Comparison of ENCODE assay signal across 15 cellular contexts in genomic region chr6:2819115-2819514, GRCh38. TPM values are rescaled to one million over a fixed set of nuclear protein-coding genes. Genes with fewer than 3 reads are reported as not detected.
A peak's percentile ranks its signal among the peaks of the same experiment; 100 is the strongest.
DNase-seq lines count a peak whose midpoint lies in the region; ATAC-seq, FAIRE-seq and TF ChIP-seq lines count a peak whose summit lies in the region.
"Had no signal": no experiment of that assay in that cellular context is flagged by ENCODE, and none has a peak within 500 bp of the region (broad histone marks: within the 10 kb centered on the region; RNA-seq: fewer than 3 reads in every experiment).

No MANE protein-coding gene starts in this region.

- no peak for FAIRE-seq in GM12891 (lab: Jason Lieb, UNC)
- FAIRE-seq: H1 had no signal

- no peaks in the 10 kb centered on the region for H4K20me1 ChIP-seq in PC-3 (ENCODE audit: low read length)

- CTCF ChIA-PET in PC-3 (lab: Charles Lee): no interaction called here

- peak overlapping the region; percentile 90 for H3K4me2 ChIP-seq in PC-3 (ENCODE audit: low read length)

- POLR2A ChIA-PET in PC-3 (lab: Charles Lee; ENCODE audit: unreplicated experiment): interaction anchor here (0.5 to 1.9 kb wide), 4 partner anchors 20 to 170 kb away, joined by 3 to 25 read pairs (median 15); partner anchors contain the start of gene SERPINB1

- no peak overlapping the region for H2AFZ ChIP-seq in PC-3 (ENCODE audit: low read length)

- no peak for DNase-seq in PC-3
- DNase-seq in dorsolateral prefrontal cortex: no peak
- no peak for DNase-seq in tibial artery
- DNase-seq in COLO668 (lab: John Stamatoyannopoulos, UW; ENCODE audit: unreplicated experiment): no peak
- no peak for DNase-seq in NCI-H2227 (lab: John Stamatoyannopoulos, UW; ENCODE audit: unreplicated experiment)
- DNase-seq in GM12891 (ENCODE audit: insufficient read length, low spot score): no peak
- DNase-seq in NK-92 treated with Interleukin-12 subunit alpha and Interleukin-12 subunit beta, amount 100 ng/mL, for 24 hours (lab: John Stamatoyannopoulos, UW): no peak
- DNase-seq: activated CD8-positive, alpha-beta memory T cell treated with anti-CD3 and anti-CD28 coated beads for 24 hours; caudate nucleus; CD8-positive, alpha-beta memory T cell; stimulated activated naive CD4-positive, alpha-beta T cell treated with Interleukin-2 at 50 U/mL for 16 hours had no signal

- TF ChIP-seq CTCF in PC-3 (conservative IDR thresholded peaks at IDR 0.05; ENCODE audit: low read depth, low read length) (no peak), dorsolateral prefrontal cortex (IDR thresholded peaks at IDR 0.05 in 54 of 56, conservative IDR thresholded peaks at IDR 0.05 in 2 of 56; ENCODE audit: low read depth in 1 of 56, partially characterized antibody in 56 of 56) (no peak), tibial artery (IDR thresholded peaks at IDR 0.05) (no peak)

- H3K36me3 ChIP-seq in PC-3 (ENCODE audit: low read depth, low read length) (peaks cover 9% of the 10 kb centered on the region; the same call in 1 of the 2 replicates), muscle layer of duodenum (ENCODE audit: control insufficient read depth in 1 of 2, insufficient read depth in 2 of 2, low read length in 2 of 2) (no peaks in the 10 kb centered on the region), tibial artery (peaks cover 0 to 2% (median 0%) of the 10 kb centered on the region in 3 donors)
- H3K36me3 ChIP-seq: MG63 had no signal

- H3K27ac ChIP-seq in PC-3 (ENCODE audit: low read length): peak overlapping the region; percentile 99
- peak overlapping the region in 56 of 59 donors; percentile 13 to 90 (median 74) for H3K27ac ChIP-seq in dorsolateral prefrontal cortex
- H3K27ac ChIP-seq in muscle layer of duodenum (ENCODE audit: low read length): peak overlapping the region; percentile 26
- H3K27ac ChIP-seq in tibial artery: peak overlapping the region; percentile 66 to 72

- ATAC-seq in PC-3: no peak

- no peaks in the 10 kb centered on the region for H3K9me2 ChIP-seq in PC-3 (replicated peaks; ENCODE audit: low read length)

- peaks cover 34% of the 10 kb centered on the region for H3F3A ChIP-seq in PC-3 (ENCODE audit: low read length, unreplicated experiment)

- H3K4me1 ChIP-seq in PC-3 (ENCODE audit: insufficient read depth, low read length): peaks cover 67% of the 10 kb centered on the region
- H3K4me1 ChIP-seq in muscle layer of duodenum (ENCODE audit: control insufficient read depth in 1 of 2, insufficient read depth in 2 of 2, low read length in 2 of 2): peaks cover 0 to 14% of the 10 kb centered on the region in 2 donors
- peaks cover 0 to 30% (median 18%) of the 10 kb centered on the region in 4 donors for H3K4me1 ChIP-seq in tibial artery

- no TSS peak for BruUV-seq in PC-3 (replicated peaks; lab: Mats Ljungman, UMichigan)

- H3K9ac ChIP-seq in PC-3 (ENCODE audit: low read length): peak overlapping the region; percentile 87

- intact Hi-C loops in PC-3 (cut with micrococcal nuclease): no loop called here
- intact Hi-C loops in dorsolateral prefrontal cortex (cut with DNase I): no loop called here
- intact Hi-C loops in tibial artery (cut with DNase I; ENCODE audit: low total_unique reads): no loop called here

- H3K27me3 ChIP-seq in PC-3 (ENCODE audit: low read length) (no peaks in the 10 kb centered on the region), dorsolateral prefrontal cortex (no peaks in the 10 kb centered on the region), muscle layer of duodenum (ENCODE audit: low read depth, low read length) (no peaks in the 10 kb centered on the region), tibial artery (no peaks in the 10 kb centered on the region)
- H3K27me3 ChIP-seq: MG63 had no signal

- H3K79me2 ChIP-seq in PC-3 (ENCODE audit: low read length): peaks cover 5% of the 10 kb centered on the region; the same call in 1 of the 2 replicates

- no peak for TF ChIP-seq POLR2A in GM12891 (IDR thresholded peaks at IDR 0.05; ENCODE audit: low read depth, low read length)

- H3K9me3 ChIP-seq in PC-3 (ENCODE audit: low read length) (peaks cover 15% of the 10 kb centered on the region), muscle layer of duodenum (ENCODE audit: control insufficient read depth in 1 of 2, low read length in 2 of 2) (peaks cover 0 to 4% of the 10 kb centered on the region in 2 donors), tibial artery (peaks cover 0 to 12% (median 5%) of the 10 kb centered on the region in 3 donors)
- H3K9me3 ChIP-seq: MG63 had no signal

- H3K4me3 ChIP-seq in PC-3 (ENCODE audit: low read length) (peak overlapping the region; percentile 56; the same call in 1 of the 2 replicates), dorsolateral prefrontal cortex (peak overlapping the region in 3 of 59 donors; percentile 2 to 13 (median 7)), muscle layer of duodenum (ENCODE audit: low read depth in 1 of 2, low read length in 2 of 2) (no peak overlapping the region), tibial artery (peak overlapping the region in 1 of 2 donors; percentile 12)
- H3K4me3 ChIP-seq: MG63 had no signal

TF ChIP-seq in GM12891, 5 proteins besides CTCF, POLR2A, EP300 and RAD21:
- TF ChIP-seq PAX5 (IDR thresholded peaks at IDR 0.05; ENCODE audit: insufficient read depth, low read length, severe bottlenecking) (no peak), POU2F2 (IDR thresholded peaks at IDR 0.05; ENCODE audit: low read depth, low read length) (no peak), POLR2AphosphoS5 (IDR thresholded peaks at IDR 0.05; ENCODE audit: low read depth, low read length) (no peak), TAF1 (IDR thresholded peaks at IDR 0.05; ENCODE audit: low read depth, low read length) (no peak), SPI1 (IDR thresholded peaks at IDR 0.05; ENCODE audit: low read depth, low read length) (no peak)

RNA-seq across cellular contexts. Expression of gene SERPINB1, which starts 22.5 kb away (rescaled TPM):
- total RNA-seq in PC-3 (2014; rRNA removed) (78.7 and 133 TPM in 2 replicates), dorsolateral prefrontal cortex (10 to 100 TPM in 86 of 120 experiments, 1 to 10 TPM in 34; 5.2 to 34.5 (median 12.1) TPM)
- 0.99 TPM for polyA plus RNA-seq in GM12891 (2012; ENCODE audit: low read depth, missing spikeins)
- total RNA-seq: G401 had no signal

RNA-seq across cellular contexts. Expression of gene WRNIP1, which starts 53.9 kb away (rescaled TPM):
- total RNA-seq in PC-3 (2014; rRNA removed) (92.2 and 114 TPM in 2 replicates), dorsolateral prefrontal cortex (10 to 100 TPM; 32.1 to 60.1 (median 47.7) TPM)
- 16.3 TPM for polyA plus RNA-seq in GM12891 (2012; ENCODE audit: low read depth, missing spikeins)

Comparison
In these comparisons a context has a peak if more than half of its experiments do, and no peak if none do; other contexts are left out.
1. H3K27ac ChIP-seq: peak in every context shown above with its lines; median percentile 99 in PC-3; 74 in dorsolateral prefrontal cortex; 69 in tibial artery; 26 in muscle layer of duodenum.